In genomic region chr16:12587170-12587569, GRCh38 we compare ENCODE assay signal across 17 cellular contexts.
"Had no signal": no experiment of that assay in that cellular context is flagged by ENCODE, and none has a peak within 500 bp of the region (broad histone marks: within the 10 kb centered on the region; RNA-seq: fewer than 3 reads in every experiment).

No MANE protein-coding gene starts in this region.

- H3K9me3 ChIP-seq: gastrocnemius medialis, ovary, uterus had no signal

- H3K36me3 ChIP-seq: esophagus muscularis mucosa, gastrocnemius medialis, heart right ventricle, ovary, tibial artery, upper lobe of left lung, uterus had no signal

- H3K27ac ChIP-seq: epithelial cell of prostate, esophagus muscularis mucosa, gastrocnemius medialis, heart right ventricle, ovary, tibial artery, upper lobe of left lung, uterus had no signal

- H3K4me3 ChIP-seq: esophagus muscularis mucosa, gastrocnemius medialis, heart right ventricle, ovary, tibial artery, upper lobe of left lung, uterus had no signal

- ATAC-seq: gastrocnemius medialis; heart right ventricle; left lobe of liver; naive thymus-derived CD8-positive, alpha-beta T cell; right cardiac atrium; stimulated activated memory B cell treated with anti-CD40 and anti-IgM and Interleukin-4, amounts not matched to agents 10 μg/mL and 1 μg/mL and 100 μg/mL, for 72 hours had no signal

- FAIRE-seq: islet of Langerhans had no signal

- H3K4me1 ChIP-seq: esophagus muscularis mucosa, gastrocnemius medialis, heart right ventricle, tibial artery, upper lobe of left lung, uterus had no signal

- DNase-seq: effector memory CD4-positive, alpha-beta T cell; gastrocnemius medialis; heart right ventricle; hypothalamus; mammary epithelial cell; naive thymus-derived CD8-positive, alpha-beta T cell; ovary; right cardiac atrium; stimulated activated CD4-positive, alpha-beta T cell treated with anti-CD3 and anti-CD28 coated beads, Interleukin-4, amount 100 ng/mL, for 1 hour; upper lobe of left lung; uterus had no signal

- H3K27me3 ChIP-seq: gastrocnemius medialis, ovary, tibial artery, upper lobe of left lung, uterus had no signal
